In the genomic region with DNA sequence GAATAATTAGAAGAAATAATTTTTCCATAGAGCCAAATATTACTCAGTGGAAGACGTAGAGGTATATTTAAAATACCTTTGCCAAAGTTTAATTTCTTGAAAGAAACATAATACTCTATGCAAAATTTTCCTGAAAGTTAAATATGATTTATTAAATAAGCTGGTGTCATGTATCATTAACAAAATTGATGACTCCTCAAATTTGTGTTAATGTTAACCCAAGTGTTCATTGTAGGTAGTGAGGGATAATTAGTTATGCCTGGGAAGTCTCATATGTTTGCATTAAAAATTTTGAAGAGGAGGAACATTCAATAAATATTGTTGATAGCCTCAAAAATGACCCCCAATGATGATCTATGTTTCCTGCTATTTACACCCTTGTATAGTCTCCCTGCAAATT, we compare ENCODE assay signal across 9 cellular contexts.
"Had no signal": no experiment of that assay in that cellular context is flagged by ENCODE, and none has a peak within 500 bp of the region (broad histone marks: within the 10 kb centered on the region; RNA-seq: fewer than 3 reads in every experiment).

No MANE protein-coding gene starts in this region.

- H3K27ac ChIP-seq: GM23248, HL-60 had no signal

- H3K4me3 ChIP-seq: GM23248, HAP-1 had no signal

- H3K4me1 Mint-ChIP-seq: IgD-negative memory B cell had no signal

- H3K4me3 Mint-ChIP-seq: HFFc6, IgD-negative memory B cell had no signal

- H3K9ac ChIP-seq: GM23248 had no signal

- H2AFZ ChIP-seq: GM23248 had no signal

- ATAC-seq: HCT116 had no signal

- H3K36me3 Mint-ChIP-seq: IgD-negative memory B cell had no signal

- DNase-seq: GM23248, GOT3, H7, HFFc6, KG1 had no signal

- H3K27ac Mint-ChIP-seq: HFFc6, IgD-negative memory B cell had no signal
